ENCODE assay signal across 8 cellular contexts in the genomic region with DNA sequence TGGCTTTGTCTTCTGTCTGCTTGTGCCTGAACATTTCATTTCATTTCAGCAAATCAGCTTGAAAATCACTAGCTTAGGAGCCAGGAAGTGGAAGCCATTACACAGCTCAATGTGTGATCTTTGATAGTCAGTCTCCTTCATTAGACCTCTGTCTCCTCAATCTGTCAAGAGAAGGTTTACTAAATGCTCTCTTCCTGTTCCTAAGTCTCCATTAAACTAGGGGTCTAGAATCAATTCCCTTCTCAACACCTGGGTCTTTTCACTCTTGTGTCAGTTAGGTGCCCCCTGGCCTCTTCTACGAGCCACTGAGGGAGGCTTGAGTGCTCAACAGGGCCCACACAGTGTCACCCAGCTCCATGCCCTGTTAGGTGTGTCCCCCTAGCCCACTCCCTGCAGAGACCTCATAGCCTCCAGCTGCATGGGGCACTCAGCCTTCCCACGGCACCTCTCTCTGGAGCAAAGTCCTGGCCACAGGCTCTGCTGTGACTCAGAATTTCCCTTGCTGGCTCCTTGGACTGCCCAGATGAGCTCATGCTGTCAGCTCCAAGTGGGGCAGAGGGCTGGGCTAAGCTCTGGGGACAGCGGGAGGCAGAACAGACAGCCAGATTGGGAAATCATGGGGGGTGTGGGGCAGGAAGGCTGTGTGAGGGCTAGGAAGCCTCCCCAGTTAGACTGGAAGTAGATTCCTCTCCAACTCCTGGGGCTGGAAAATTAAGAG.
A peak's percentile ranks its signal among the peaks of the same experiment; 100 is the strongest.
DNase-seq lines count a peak whose midpoint lies in the region; TF ChIP-seq lines count a peak whose summit lies in the region.

No MANE protein-coding gene starts in this region.

- H3K4me1 ChIP-seq in ACC112 (ENCODE audit: control insufficient read depth, insufficient read depth, low read length, unreplicated experiment): peaks cover 72% of the 10 kb centered on the region
- peaks cover 33 to 71% (median 50%) of the 10 kb centered on the region in 4 donors for H3K4me1 ChIP-seq in stomach

- peak; percentile 70 for TF ChIP-seq EP300 in stomach (IDR thresholded peaks at IDR 0.05)

- intact Hi-C loops in stomach (cut with DNase I; ENCODE audit: low total_unique reads): no loop called here

- no peak for TF ChIP-seq POLR2A in stomach (IDR thresholded peaks at IDR 0.05)

- peaks cover 8% of the 10 kb centered on the region; the same call in 1 of the 2 replicates for H3K36me3 ChIP-seq in ACC112 (ENCODE audit: insufficient read depth, low read length)
- H3K36me3 ChIP-seq in kidney epithelial cell (ENCODE audit: control insufficient read depth, insufficient read depth, low read length): no peaks in the 10 kb centered on the region
- H3K36me3 ChIP-seq in stomach: peaks cover 0 to 9% (median under 1%) of the 10 kb centered on the region in 4 donors

- no peaks in the 10 kb centered on the region for H3K9me3 ChIP-seq in stomach

- H3K79me2 ChIP-seq in ACC112 (ENCODE audit: control insufficient read depth, insufficient read depth, low read length, unreplicated experiment): peaks cover 47% of the 10 kb centered on the region

- H2AFZ ChIP-seq in ACC112 (ENCODE audit: low read length, unreplicated experiment): no peak overlapping the region

- H3K27me3 ChIP-seq in ACC112 (ENCODE audit: insufficient read depth, low read length) (no peaks in the 10 kb centered on the region), kidney epithelial cell (ENCODE audit: control insufficient read depth, insufficient read depth, low read length) (no peaks in the 10 kb centered on the region), stomach (no peaks in the 10 kb centered on the region)

- H3K27ac ChIP-seq in ACC112 (ENCODE audit: low read depth, low read length) (peak overlapping the region; percentile 95), stomach (peak overlapping the region; percentile 79 to 90 (median 88))

- H3K4me3 ChIP-seq in ACC112 (ENCODE audit: low read depth, low read length) (no peak overlapping the region), kidney epithelial cell (ENCODE audit: low read depth, low read length) (no peak overlapping the region), stomach (no peak overlapping the region)

- DNase-seq in M059J (ENCODE audit: low read depth): peak; percentile 100
- peak; percentile 95 for DNase-seq in brain pericyte (ENCODE audit: low read depth, low spot score)
- peak; percentile 94 for DNase-seq in kidney epithelial cell (ENCODE audit: low read depth)
- peak; percentile 83 for DNase-seq in stomach
- DNase-seq in activated CD8-positive, alpha-beta memory T cell treated with anti-CD3 and anti-CD28 coated beads, Interleukin-2, amount 50 U/mL, for 48 hours: no peak
- no peak for DNase-seq in activated CD4-positive, alpha-beta T cell treated with anti-CD3 and anti-CD28 coated beads, Interleukin-2, amount 50 U/mL, for 48 hours
- DNase-seq in NCI-H2029 treated with DMSO at 0.1 percent for 48 hours (lab: John Stamatoyannopoulos, UW): no peak

- 31 to 46% (median 40%) methylated on average over 3 of the region's 3 CpGs for WGBS in stomach, 5 donors

- no peak for TF ChIP-seq CTCF in kidney epithelial cell (IDR thresholded peaks at IDR 0.05; ENCODE audit: insufficient read depth, low read length, poor library complexity, severe bottlenecking)
- no peak for TF ChIP-seq CTCF in stomach (IDR thresholded peaks at IDR 0.05)

Comparison
In these comparisons a context has a peak if more than half of its experiments do, and no peak if none do; other contexts are left out.
1. DNase-seq: peak in M059J (single experiment), brain pericyte (single experiment), kidney epithelial cell (single experiment) and stomach (single experiment); none in activated CD8-positive, alpha-beta memory T cell treated with anti-CD3 and anti-CD28 coated beads, Interleukin-2, amount 50 U/mL, for 48 hours (single experiment), activated CD4-positive, alpha-beta T cell treated with anti-CD3 and anti-CD28 coated beads, Interleukin-2, amount 50 U/mL, for 48 hours (0 of 2) and NCI-H2029 treated with DMSO at 0.1 percent for 48 hours (single experiment).